1 cellular context compared by ENCODE assay signal in genomic region chr15:47794266-47794914, GRCh38.
TF ChIP-seq lines count a peak whose summit lies in the region.

No MANE protein-coding gene starts in this region.

TF ChIP-seq in GM23338, 12 proteins besides CTCF, POLR2A, EP300 and RAD21 (continued from another document):
- TF ChIP-seq REST (IDR thresholded peaks at IDR 0.05; ENCODE audit: unreplicated experiment) (no peak), EZH2phosphoT487 (IDR thresholded peaks at IDR 0.05; ENCODE audit: unreplicated experiment) (no peak), ZNF331 (CRISPR knock-in tag; IDR thresholded peaks at IDR 0.05; ENCODE audit: low read depth) (no peak), JUNB (IDR thresholded peaks at IDR 0.05; ENCODE audit: unreplicated experiment) (no peak), CREB1 (CRISPR knock-in tag; IDR thresholded peaks at IDR 0.05; ENCODE audit: low read depth) (no peak), ETS1 (IDR thresholded peaks at IDR 0.05) (no peak), POLR2AphosphoS5 (IDR thresholded peaks at IDR 0.05; ENCODE audit: low read depth) (no peak), NANOG (IDR thresholded peaks at IDR 0.05; ENCODE audit: borderline replicate concordance) (no peak), EZH2 (IDR thresholded peaks at IDR 0.05; ENCODE audit: low read depth, unreplicated experiment) (no peak), ZNF114 (CRISPR knock-in tag; IDR thresholded peaks at IDR 0.05) (no peak)
